1 cellular context compared by ENCODE assay signal in the genomic region with DNA sequence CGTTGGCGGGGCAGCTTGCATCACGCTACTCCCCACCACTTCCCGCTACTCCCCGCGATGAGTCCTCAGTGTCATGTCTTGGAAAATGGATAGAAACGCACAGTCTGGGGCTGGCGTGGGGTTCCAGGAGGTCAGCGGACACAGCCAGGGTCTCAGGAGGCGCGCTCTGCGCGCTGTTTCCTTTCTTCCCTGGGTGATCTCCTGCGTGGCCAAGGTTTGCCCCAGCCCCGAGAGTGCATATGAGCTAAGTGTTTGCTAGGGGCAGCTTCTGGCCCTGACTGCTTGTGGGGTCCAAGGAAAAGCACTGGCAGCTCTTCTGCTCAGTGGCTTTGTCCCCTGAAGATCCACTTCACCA.
TF ChIP-seq lines count a peak whose summit lies in the region.

No MANE protein-coding gene starts in this region.

TF ChIP-seq in H1, 55 proteins besides CTCF, POLR2A, EP300 and RAD21:
- TF ChIP-seq BACH1 (IDR thresholded peaks at IDR 0.05; ENCODE audit: low read length) = no peak
- no peak for TF ChIP-seq NANOG (IDR thresholded peaks at IDR 0.05; ENCODE audit: insufficient read depth, low read depth, low read length, poor library complexity, severe bottlenecking)
- TF ChIP-seq RFX5 (IDR thresholded peaks at IDR 0.05; ENCODE audit: borderline replicate concordance, low read depth, low read length) = no peak
- no peak for TF ChIP-seq BCL11A (IDR thresholded peaks at IDR 0.05; ENCODE audit: low read depth in 2 of 2, low read length in 2 of 2)
- TF ChIP-seq GABPA (IDR thresholded peaks at IDR 0.05; ENCODE audit: borderline replicate concordance, insufficient read depth, low read length) = no peak
TF ChIP-seq in H1: peak in this region for 0.
